Comparison of ENCODE assay signal across 12 cellular contexts in the genomic region with DNA sequence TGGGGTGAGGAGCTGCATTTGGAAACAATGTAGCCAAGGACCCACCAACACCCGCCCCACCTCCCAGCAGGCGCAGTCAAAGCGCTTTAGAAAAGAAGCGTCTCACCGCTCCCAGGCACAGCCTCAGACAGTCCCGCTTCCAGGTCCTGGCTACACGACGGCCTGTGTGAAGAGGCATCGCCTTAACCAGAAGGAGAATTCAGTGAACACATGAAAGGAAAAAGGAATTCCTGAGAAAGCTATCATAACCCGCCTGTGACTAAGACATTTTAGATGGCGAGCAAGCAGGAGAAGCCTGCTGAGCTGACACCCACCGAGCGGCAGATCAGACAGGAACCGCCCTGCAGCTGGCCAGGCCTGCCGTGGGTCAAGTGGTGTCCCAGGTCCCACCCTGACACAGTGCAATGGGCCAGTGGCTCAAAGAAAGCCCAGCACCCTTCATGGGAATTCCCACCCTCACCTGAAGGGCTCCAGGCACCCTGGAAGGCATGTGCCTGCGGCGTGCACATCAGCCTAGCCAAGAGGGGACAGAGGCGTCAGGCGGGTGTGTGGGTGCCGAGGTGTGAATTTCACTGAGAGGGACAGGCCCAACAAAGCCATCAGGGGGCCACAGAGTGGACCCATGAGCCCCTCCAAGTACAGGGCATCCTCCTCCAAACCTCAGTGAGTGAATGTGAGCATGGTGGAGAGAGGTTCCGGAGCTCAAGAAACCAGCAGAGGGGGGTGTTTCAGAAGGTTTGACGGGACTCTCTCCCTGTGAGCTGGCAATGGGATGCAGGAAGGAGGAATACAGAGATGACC.
DNase-seq lines count a peak whose midpoint lies in the region; ATAC-seq and TF ChIP-seq lines count a peak whose summit lies in the region.
"Had no signal": no experiment of that assay in that cellular context is flagged by ENCODE, and none has a peak within 500 bp of the region (broad histone marks: within the 10 kb centered on the region; RNA-seq: fewer than 3 reads in every experiment).

No MANE protein-coding gene starts in this region.

- ATAC-seq in Right ventricle myocardium inferior (no peak), Panc1 (peak; percentile 74; the same call in 1 of the 2 replicates)

- intact Hi-C loops in Right ventricle myocardium inferior (cut with DNase I): no loop called here
- intact Hi-C loops in cardiac septum (cut with DNase I): no loop called here
- intact Hi-C loops in Panc1 (cut with micrococcal nuclease; ENCODE audit: unreplicated experiment): no loop called here
- intact Hi-C loops in spleen (cut with DNase I; ENCODE audit: low total_unique reads): no loop called here

- no peaks in the 10 kb centered on the region for H3K36me3 Mint-ChIP-seq in glutamatergic neuron (ENCODE audit: unreplicated experiment)
- no peaks in the 10 kb centered on the region for H3K36me3 Mint-ChIP-seq in activated CD4-positive, alpha-beta memory T cell treated with anti-CD3 and anti-CD28 coated beads, Interleukin-2, amount 10 ng/mL, durations not matched to agents 7 days and 5 days (ENCODE audit: low read depth)

- H3K4me3 ChIP-seq in Panc1 (ENCODE audit: low read depth in 2 of 2, low read length in 2 of 2) (no peak overlapping the region), spleen (no peak overlapping the region)
- H3K4me3 ChIP-seq: uterus had no signal

- CTCF ChIA-PET in Panc1 (lab: Charles Lee): interaction anchor here (0.7 to 1.2 kb wide), 3 partner anchors 23 to 442 kb away, joined by 3 to 6 read pairs (median 3); no protein-coding TSS in a partner anchor
- CTCF ChIA-PET in activated CD4-positive, alpha-beta memory T cell treated with anti-CD3 and anti-CD28 coated beads, Interleukin-2, amount 10 ng/mL, durations not matched to agents 7 days and 5 days (lab: Charles Lee): interaction anchor here (0.8 kb wide), 1 partner anchor 15 kb away, joined by 3 read pairs; no protein-coding TSS in a partner anchor

- DNase-seq in Right ventricle myocardium inferior (ENCODE audit: missing footprints): peak; percentile 26
- DNase-seq in cardiac septum (ENCODE audit: low spot score): no peak
- DNase-seq in Panc1 (ENCODE audit: low read depth, low spot score): no peak
- peak; percentile 19 for DNase-seq in glutamatergic neuron
- DNase-seq in spleen: peak; percentile 71
- DNase-seq in medulla oblongata (ENCODE audit: extremely low spot score): no peak
- DNase-seq in activated CD4-positive, alpha-beta memory T cell treated with anti-CD3 and anti-CD28 coated beads, Interleukin-2, amount 10 ng/mL, durations not matched to agents 7 days and 5 days: no peak
- DNase-seq in NCI-H2081 treated with DMSO at 0.1 percent for 48 hours (lab: John Stamatoyannopoulos, UW): no peak
- DNase-seq: activated CD4-positive, alpha-beta T cell treated with anti-CD3 and anti-CD28 coated beads for 4 hours; cerebellar nuclear complex; NCI-H510A; uterus had no signal

- peaks cover 7% of the 10 kb centered on the region for H3K9me3 Mint-ChIP-seq in glutamatergic neuron (ENCODE audit: unreplicated experiment)
- no peaks in the 10 kb centered on the region for H3K9me3 Mint-ChIP-seq in activated CD4-positive, alpha-beta memory T cell treated with anti-CD3 and anti-CD28 coated beads, Interleukin-2, amount 10 ng/mL, durations not matched to agents 7 days and 5 days

- peaks cover 7% of the 10 kb centered on the region for H3K4me1 Mint-ChIP-seq in glutamatergic neuron (ENCODE audit: low read depth, unreplicated experiment)
- no peaks in the 10 kb centered on the region for H3K4me1 Mint-ChIP-seq in activated CD4-positive, alpha-beta memory T cell treated with anti-CD3 and anti-CD28 coated beads, Interleukin-2, amount 10 ng/mL, durations not matched to agents 7 days and 5 days

- no peaks in the 10 kb centered on the region for H3K27me3 ChIP-seq in Panc1 (ENCODE audit: control insufficient read depth, insufficient read depth, low read length)
- no peaks in the 10 kb centered on the region for H3K27me3 ChIP-seq in spleen (replicated peaks in 1 of 7)
- H3K27me3 ChIP-seq: uterus had no signal

- no peak overlapping the region for H3K27ac Mint-ChIP-seq in glutamatergic neuron (ENCODE audit: unreplicated experiment)
- no peak overlapping the region for H3K27ac Mint-ChIP-seq in activated CD4-positive, alpha-beta memory T cell treated with anti-CD3 and anti-CD28 coated beads, Interleukin-2, amount 10 ng/mL, durations not matched to agents 7 days and 5 days

- H3K27me3 Mint-ChIP-seq in glutamatergic neuron (ENCODE audit: unreplicated experiment): peaks cover 7% of the 10 kb centered on the region
- no peaks in the 10 kb centered on the region for H3K27me3 Mint-ChIP-seq in activated CD4-positive, alpha-beta memory T cell treated with anti-CD3 and anti-CD28 coated beads, Interleukin-2, amount 10 ng/mL, durations not matched to agents 7 days and 5 days

- no peak for TF ChIP-seq POLR2A in spleen (IDR thresholded peaks at IDR 0.05)

- H3K4me1 ChIP-seq in Panc1 (ENCODE audit: control insufficient read depth, insufficient read depth, low read length) (no peaks in the 10 kb centered on the region), spleen (no peaks in the 10 kb centered on the region)
- H3K4me1 ChIP-seq: uterus had no signal

- in situ Hi-C loops in Panc1 (cut with HindIII; ENCODE audit: low pct_unique_long_range_greater_than_20kb, low sequenced_read_pairs): no loop called here

- H3K27ac ChIP-seq in Panc1 (ENCODE audit: low read length) (no peak overlapping the region), spleen (no peak overlapping the region)
- H3K27ac ChIP-seq: uterus had no signal

- WGBS in spleen, 5 donors: 83 to 90% (median 86%) methylated on average over 20 to 22 of the region's 22 CpGs

- no peak overlapping the region for H3K4me3 Mint-ChIP-seq in glutamatergic neuron (ENCODE audit: unreplicated experiment)
- no peak overlapping the region for H3K4me3 Mint-ChIP-seq in activated CD4-positive, alpha-beta memory T cell treated with anti-CD3 and anti-CD28 coated beads, Interleukin-2, amount 10 ng/mL, durations not matched to agents 7 days and 5 days

- BruUV-seq in Panc1 (replicated peaks; lab: Mats Ljungman, UMichigan): no TSS peak

- H3K9me3 ChIP-seq in Panc1 (ENCODE audit: control insufficient read depth, insufficient read depth, low read depth, low read length) (no peaks in the 10 kb centered on the region), spleen (no peaks in the 10 kb centered on the region)
- H3K9me3 ChIP-seq: uterus had no signal

- H3K36me3 ChIP-seq in Panc1 (ENCODE audit: control insufficient read depth, insufficient read depth, low read length) (no peaks in the 10 kb centered on the region), spleen (no peaks in the 10 kb centered on the region)
- H3K36me3 ChIP-seq: uterus had no signal

- TF ChIP-seq CTCF in Panc1 (IDR thresholded peaks at IDR 0.05) (no peak; the same call in 1 of the 2 replicates), glutamatergic neuron (IDR thresholded peaks at IDR 0.05; ENCODE audit: partially characterized antibody, unreplicated experiment) (no peak), spleen (IDR thresholded peaks at IDR 0.05 in 8 of 11, conservative IDR thresholded peaks at IDR 0.05 in 3 of 11) (no peak)

- POLR2A ChIA-PET in Panc1 (lab: Charles Lee): no interaction called here
- POLR2A ChIA-PET in activated CD4-positive, alpha-beta memory T cell treated with anti-CD3 and anti-CD28 coated beads, Interleukin-2, amount 10 ng/mL, durations not matched to agents 7 days and 5 days (lab: Charles Lee): no interaction called here

Comparison
In these comparisons a context has a peak if more than half of its experiments do, and no peak if none do; other contexts are left out.
1. DNase-seq: peak in Right ventricle myocardium inferior (single experiment), glutamatergic neuron (single experiment) and spleen (single experiment); none in cardiac septum (single experiment), Panc1 (single experiment), medulla oblongata (single experiment), activated CD4-positive, alpha-beta memory T cell treated with anti-CD3 and anti-CD28 coated beads, Interleukin-2, amount 10 ng/mL, durations not matched to agents 7 days and 5 days (single experiment) and NCI-H2081 treated with DMSO at 0.1 percent for 48 hours (single experiment).